Comparison of ENCODE assay signal across 34 cellular contexts in the genomic region with DNA sequence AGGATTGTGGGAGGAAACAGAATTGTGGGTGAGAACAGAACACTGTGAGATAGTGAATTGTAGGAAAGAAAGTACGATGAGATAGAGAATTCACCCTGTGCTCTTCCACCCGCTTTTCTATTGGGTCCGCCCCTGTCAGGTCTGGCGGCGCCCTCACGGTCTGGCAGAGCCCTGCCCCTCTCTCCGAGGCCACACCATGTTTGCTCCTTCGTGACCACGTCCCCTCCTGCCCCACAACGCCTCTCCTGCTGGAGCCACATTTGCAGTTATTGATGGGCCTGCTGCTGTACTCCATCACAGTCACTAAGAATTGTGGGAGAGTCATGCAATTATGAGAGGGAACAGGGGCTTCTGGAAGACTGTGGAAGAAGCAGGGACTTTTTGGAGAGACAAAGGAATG.
"Had no signal": no experiment of that assay in that cellular context is flagged by ENCODE, and none has a peak within 500 bp of the region (broad histone marks: within the 10 kb centered on the region; RNA-seq: fewer than 3 reads in every experiment).

No MANE protein-coding gene starts in this region.

- H3K9me3 ChIP-seq: esophagus muscularis mucosa, gastrocnemius medialis, heart left ventricle had no signal

- FAIRE-seq: astrocyte, bronchial epithelial cell had no signal

- H3K36me3 ChIP-seq: brain microvascular endothelial cell, esophagus muscularis mucosa, gastrocnemius medialis, heart left ventricle, WERI-Rb-1 had no signal

- H3K4me3 Mint-ChIP-seq: activated B cell treated with CpG ODN at 0.5 μM for 24 hours; activated CD4-positive, alpha-beta memory T cell treated with anti-CD3 and anti-CD28 coated beads for 36 hours; activated CD8-positive, alpha-beta memory T cell treated with anti-CD3 and anti-CD28 coated beads, Interleukin-2, amount 10 ng/mL, durations not matched to agents 7 days and 5 days; activated CD8-positive, alpha-beta T cell treated with anti-CD3 and anti-CD28 coated beads, Interleukin-2, amount 10 ng/mL, durations not matched to agents 7 days and 5 days; activated naive CD4-positive, alpha-beta T cell treated with anti-CD3 and anti-CD28 coated beads, Interleukin-2, amount 10 ng/mL, durations not matched to agents 7 days and 5 days; activated naive CD8-positive, alpha-beta T cell; activated T-helper 1 cell treated with anti-CD3 and anti-CD28 coated beads, Interleukin-12 subunit alpha, Interleukin-12 subunit beta, Interleukin-2, Interleukin-4 antibody, amounts not matched to agents 30 ng/mL and 10 ng/mL and 1 ng/mL, durations not matched to agents 14 hours and 24 hours and 36 hours; central memory CD8-positive, alpha-beta T cell; effector memory CD8-positive, alpha-beta T cell; T-helper 17 cell; T-helper 2 cell treated with Interferon-gamma antibody and Interleukin-4, amounts not matched to agents 5 μg/mL and 100 μg/mL, for 36 hours had no signal

- DNase-seq: activated B cell treated with CpG ODN at 0.5 μM for 24 hours; activated CD4-positive, alpha-beta memory T cell treated with anti-CD3 and anti-CD28 coated beads for 36 hours; activated CD4-positive, alpha-beta T cell treated with anti-CD3 and anti-CD28 coated beads for 48 hours; activated CD8-positive, alpha-beta memory T cell treated with anti-CD3 and anti-CD28 coated beads, Interleukin-2, amount 10 ng/mL, durations not matched to agents 7 days and 5 days; activated CD8-positive, alpha-beta memory T cell treated with anti-CD3 and anti-CD28 coated beads, Interleukin-2, amount 50 U/mL, for 4 hours; activated CD8-positive, alpha-beta T cell treated with anti-CD3 and anti-CD28 coated beads, Interleukin-2, amount 10 ng/mL, durations not matched to agents 7 days and 5 days; activated effector memory CD4-positive, alpha-beta T cell treated with anti-CD3 and anti-CD28 coated beads, Interleukin-2, amount 50 U/mL, for 16 hours; activated naive CD4-positive, alpha-beta T cell treated with anti-CD3 and anti-CD28 coated beads, Interleukin-2, amount 10 ng/mL, durations not matched to agents 7 days and 5 days; activated T-cell treated with anti-CD3 and anti-CD28 coated beads, Interleukin-2, amount 50 U/mL, for 1 hour; activated T-cell treated with anti-CD3 and anti-CD28 coated beads, Interleukin-2, amount 50 U/mL, for 48 hours; amniotic stem cell; brain microvascular endothelial cell; cortex of kidney; dermis blood vessel endothelial cell; effector CD4-positive, alpha-beta T cell; effector memory CD8-positive, alpha-beta T cell; erythroblast; foreskin keratinocyte; gastrocnemius medialis; glutamatergic neuron; heart left ventricle; T-helper 1 cell; T-helper 17 cell; T1000; WERI-Rb-1 had no signal

- H3K27me3 Mint-ChIP-seq: activated B cell treated with CpG ODN at 0.5 μM for 24 hours; activated CD4-positive, alpha-beta memory T cell treated with anti-CD3 and anti-CD28 coated beads for 36 hours; activated naive CD8-positive, alpha-beta T cell; T-helper 17 cell had no signal

- H3K4me1 Mint-ChIP-seq: activated B cell treated with CpG ODN at 0.5 μM for 24 hours had no signal

- H3K27ac ChIP-seq: brain microvascular endothelial cell, esophagus muscularis mucosa, foreskin keratinocyte, gastrocnemius medialis, heart left ventricle, WERI-Rb-1 had no signal

- ATAC-seq: activated CD4-positive, CD25-positive, alpha-beta regulatory T cell treated with anti-CD3 and anti-CD28 coated beads, Interleukin-2, amount 50 U/mL, for 24 hours; activated CD8-positive, alpha-beta memory T cell treated with anti-CD3 and anti-CD28 coated beads, Interleukin-2, amount 10 ng/mL, durations not matched to agents 7 days and 5 days; activated CD8-positive, alpha-beta T cell treated with anti-CD3 and anti-CD28 coated beads, Interleukin-2, amount 10 ng/mL, durations not matched to agents 7 days and 5 days; effector memory CD8-positive, alpha-beta T cell; foreskin keratinocyte; gastrocnemius medialis; heart left ventricle; T-helper 17 cell had no signal

- H3K4me3 ChIP-seq: esophagus muscularis mucosa, gastrocnemius medialis, heart left ventricle had no signal

- H3K9me3 Mint-ChIP-seq: activated B cell treated with CpG ODN at 0.5 μM for 24 hours; activated CD4-positive, alpha-beta memory T cell treated with anti-CD3 and anti-CD28 coated beads for 36 hours; activated T-helper 2 cell treated with anti-CD3 and anti-CD28 coated beads, Interferon-gamma antibody, Interleukin-2, Interleukin-4, amounts not matched to agents 10 μg/mL and 5 μg/mL and 100 μg/mL, durations not matched to agents 14 hours and 24 hours and 36 hours; central memory CD8-positive, alpha-beta T cell; effector memory CD8-positive, alpha-beta T cell; T-helper 2 cell treated with Interferon-gamma antibody and Interleukin-4, amounts not matched to agents 5 μg/mL and 100 μg/mL, for 36 hours had no signal

- H3K36me3 Mint-ChIP-seq: activated CD4-positive, alpha-beta memory T cell treated with anti-CD3 and anti-CD28 coated beads for 36 hours; activated CD8-positive, alpha-beta memory T cell treated with anti-CD3 and anti-CD28 coated beads, Interleukin-2, amount 10 ng/mL, durations not matched to agents 7 days and 5 days; activated naive CD4-positive, alpha-beta T cell treated with anti-CD3 and anti-CD28 coated beads, Interleukin-2, amount 10 ng/mL, durations not matched to agents 7 days and 5 days had no signal

- H3K27ac Mint-ChIP-seq: activated B cell treated with CpG ODN at 0.5 μM for 24 hours; activated CD4-positive, alpha-beta memory T cell treated with anti-CD3 and anti-CD28 coated beads for 36 hours; activated CD8-positive, alpha-beta memory T cell treated with anti-CD3 and anti-CD28 coated beads, Interleukin-2, amount 10 ng/mL, durations not matched to agents 7 days and 5 days; activated CD8-positive, alpha-beta T cell treated with anti-CD3 and anti-CD28 coated beads, Interleukin-2, amount 10 ng/mL, durations not matched to agents 7 days and 5 days; activated naive CD4-positive, alpha-beta T cell treated with anti-CD3 and anti-CD28 coated beads, Interleukin-2, amount 10 ng/mL, durations not matched to agents 7 days and 5 days; activated T-helper 1 cell treated with anti-CD3 and anti-CD28 coated beads, Interleukin-12 subunit alpha, Interleukin-12 subunit beta, Interleukin-2, Interleukin-4 antibody, amounts not matched to agents 30 ng/mL and 10 ng/mL and 1 ng/mL, durations not matched to agents 14 hours and 24 hours and 36 hours; activated T-helper 2 cell treated with anti-CD3 and anti-CD28 coated beads, Interferon-gamma antibody, Interleukin-2, Interleukin-4, amounts not matched to agents 10 μg/mL and 5 μg/mL and 100 μg/mL, durations not matched to agents 14 hours and 24 hours and 36 hours; effector memory CD8-positive, alpha-beta T cell; T-helper 17 cell; T-helper 2 cell treated with Interferon-gamma antibody and Interleukin-4, amounts not matched to agents 5 μg/mL and 100 μg/mL, for 36 hours had no signal

- H3K4me1 ChIP-seq: esophagus muscularis mucosa, gastrocnemius medialis had no signal

- H3K27me3 ChIP-seq: brain microvascular endothelial cell, esophagus muscularis mucosa, foreskin keratinocyte, gastrocnemius medialis, heart left ventricle had no signal
